Comparison of ENCODE assay signal across 8 cellular contexts in the genomic region with DNA sequence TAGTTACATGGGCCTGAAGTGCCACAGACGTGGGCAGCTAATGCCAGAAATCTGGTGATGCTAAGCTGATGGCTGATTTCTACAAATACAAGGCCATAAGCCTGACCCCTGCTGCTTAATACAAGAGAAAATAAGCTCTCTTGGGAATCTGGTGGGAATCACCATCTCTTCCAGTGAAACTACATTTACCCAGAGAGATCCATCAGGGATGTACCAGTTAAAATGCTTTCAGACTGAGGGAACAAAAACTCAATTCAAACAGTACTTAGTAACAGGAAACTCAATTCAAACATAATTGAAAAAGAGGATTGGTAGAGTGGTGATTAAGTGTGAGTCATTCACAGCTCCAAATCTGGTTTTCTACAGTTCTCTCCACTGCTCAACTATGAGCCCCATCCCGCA. TPM values are rescaled to one million over a fixed set of nuclear protein-coding genes. Genes with fewer than 3 reads are reported as not detected.
DNase-seq lines count a peak whose midpoint lies in the region; ATAC-seq and TF ChIP-seq lines count a peak whose summit lies in the region.

No MANE protein-coding gene starts in this region.

- TF ChIP-seq CTCF in colonic mucosa (IDR thresholded peaks at IDR 0.05), result no peak

- no peak overlapping the region for H2AFZ ChIP-seq in trophoblast cell (ENCODE audit: insufficient read depth, low read length, poor library complexity)

- ATAC-seq in GM19455 (IDR thresholded peaks at IDR 0.05; ENCODE audit: unreplicated experiment) (no peak), GM19467 (IDR thresholded peaks at IDR 0.05; ENCODE audit: unreplicated experiment) (no peak)

- no peak overlapping the region for H4K8ac ChIP-seq in trophoblast cell (ENCODE audit: low read depth, low read length)

- H3K79me2 ChIP-seq in trophoblast cell (ENCODE audit: control insufficient read depth, insufficient read depth, low read length, poor library complexity), result peaks cover 11% of the 10 kb centered on the region

- H2BK120ac ChIP-seq in trophoblast cell (ENCODE audit: insufficient read depth, low read length, poor library complexity), result no peak overlapping the region

- no peak overlapping the region for H3K18ac ChIP-seq in trophoblast cell (ENCODE audit: low read length)

- no peak overlapping the region for H3K4me2 ChIP-seq in trophoblast cell (ENCODE audit: low read length)

- DNase-seq in DMS53 (lab: John Stamatoyannopoulos, UW) (peak; percentile 77), NCI-H748 (lab: John Stamatoyannopoulos, UW; ENCODE audit: unreplicated experiment) (peak; percentile 77), colonic mucosa (no peak), trophoblast cell (no peak), amniotic stem cell (lab: John Stamatoyannopoulos, UW) (no peak), ACHN (no peak)

- H3K36me3 ChIP-seq in colonic mucosa, result no peaks in the 10 kb centered on the region
- no peaks in the 10 kb centered on the region for H3K36me3 ChIP-seq in trophoblast cell (ENCODE audit: control insufficient read depth in 1 of 2, insufficient read depth in 2 of 2, low read length in 2 of 2)

- intact Hi-C loops in colonic mucosa (cut with DNase I), result no loop called here

- peaks cover 17% of the 10 kb centered on the region for H3K79me1 ChIP-seq in trophoblast cell (ENCODE audit: low read length)

- no peak overlapping the region for H3K4ac ChIP-seq in trophoblast cell (ENCODE audit: low read depth, low read length)

- no peak overlapping the region for H2BK12ac ChIP-seq in trophoblast cell (ENCODE audit: low read length)

- H3K27me3 ChIP-seq in colonic mucosa (no peaks in the 10 kb centered on the region), trophoblast cell (ENCODE audit: insufficient read depth, low read length) (no peaks in the 10 kb centered on the region)

- H3K23ac ChIP-seq in trophoblast cell (ENCODE audit: low read length), result no peak overlapping the region

- H3K27ac ChIP-seq in colonic mucosa (peak overlapping the region; percentile 97), trophoblast cell (ENCODE audit: low read depth, low read length) (peak overlapping the region; percentile 50)

- no peak overlapping the region for H2BK5ac ChIP-seq in trophoblast cell (ENCODE audit: low read depth, low read length, poor library complexity)

- no peaks in the 10 kb centered on the region for H3K4me1 ChIP-seq in colonic mucosa
- peaks cover 10 to 20% of the 10 kb centered on the region in 2 experiments for H3K4me1 ChIP-seq in trophoblast cell (ENCODE audit: control insufficient read depth in 1 of 2, insufficient read depth in 2 of 2, low read length in 2 of 2)

- H2AK5ac ChIP-seq in trophoblast cell (ENCODE audit: low read length), result no peak overlapping the region

- no peak overlapping the region for H3K9ac ChIP-seq in colonic mucosa (ENCODE audit: low read depth in 2 of 2, low read length in 2 of 2)
- H3K9ac ChIP-seq in trophoblast cell (ENCODE audit: low read length), result no peak overlapping the region

- H3K9me3 ChIP-seq in colonic mucosa (no peaks in the 10 kb centered on the region), trophoblast cell (ENCODE audit: insufficient read depth, low read depth, low read length) (no peaks in the 10 kb centered on the region)

- H4K12ac ChIP-seq in trophoblast cell (ENCODE audit: low read depth, low read length), result no peak overlapping the region

- H3K14ac ChIP-seq in trophoblast cell (ENCODE audit: low read length), result no peak overlapping the region

- peak overlapping the region; percentile 15 for H4K91ac ChIP-seq in trophoblast cell (ENCODE audit: low read depth, low read length)

- in situ Hi-C loops in ACHN (cut with HindIII; ENCODE audit: low pct_ligation_motif_present, low pct_unique_long_range_greater_than_20kb, low sequenced_read_pairs), result no loop called here

- H3K4me3 ChIP-seq in colonic mucosa (no peak overlapping the region), trophoblast cell (ENCODE audit: low read depth, low read length) (no peak overlapping the region)

- WGBS in trophoblast cell (ENCODE audit: extremely low coverage, insufficient coverage, insufficient read length), result no CpG with 5 or more reads among the region's 2 CpGs

RNA-seq across cellular contexts. Expression of gene CAVIN3, which starts 1.7 kb away (rescaled TPM):
- 10 to 100 TPM in 1 of 2 donors, 1 to 10 TPM in 1; 6.5 to 15.4 TPM for total RNA-seq in colonic mucosa
- polyA plus RNA-seq in trophoblast cell (2013), result 36.3 and 39.8 TPM in 2 replicates

Comparison
In these comparisons a context has a peak if more than half of its experiments do, and no peak if none do; other contexts are left out.
1. DNase-seq: peak in DMS53 (single experiment) and NCI-H748 (single experiment); none in colonic mucosa (single experiment), trophoblast cell (0 of 2), amniotic stem cell (single experiment) and ACHN (single experiment).